In the genomic region with DNA sequence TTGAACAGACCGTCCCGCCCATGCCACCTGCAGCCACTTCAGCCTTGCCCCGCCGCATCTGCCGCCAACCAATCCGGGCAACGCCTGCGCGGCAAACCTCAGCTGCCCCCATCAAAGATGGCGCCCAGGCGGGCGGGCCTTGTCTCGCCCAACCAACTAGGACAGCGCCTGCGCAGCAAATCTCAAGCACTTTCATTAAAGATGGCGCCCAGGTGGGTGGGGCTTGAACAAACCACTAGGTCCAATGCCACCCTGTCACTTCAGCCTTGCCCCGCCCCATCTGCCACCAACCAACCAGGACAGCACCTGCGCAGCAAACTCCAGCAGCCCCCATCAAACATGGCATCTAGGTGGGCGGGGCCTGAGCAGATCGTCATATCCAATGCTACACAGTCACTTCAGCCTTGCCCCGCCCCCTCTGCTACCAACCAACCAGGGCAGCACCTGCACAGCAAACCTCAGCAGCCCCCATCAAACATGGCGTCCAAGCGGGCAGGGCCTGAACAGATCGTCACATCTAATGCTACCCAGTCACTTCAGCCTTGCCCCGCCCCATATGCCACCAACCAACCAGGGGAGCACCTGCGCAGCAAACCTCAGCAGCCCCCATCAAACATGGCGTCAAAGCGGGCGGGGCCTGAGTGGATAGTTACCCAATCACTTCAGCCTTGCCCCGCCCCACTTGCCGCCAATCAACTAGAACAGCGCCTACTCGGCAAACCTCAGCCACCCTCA, we compare ENCODE assay signal across 8 cellular contexts. TPM values are rescaled to one million over a fixed set of nuclear protein-coding genes. Genes with fewer than 3 reads are reported as not detected.
DNase-seq lines count a peak whose midpoint lies in the region; ATAC-seq and TF ChIP-seq lines count a peak whose summit lies in the region.

No MANE protein-coding gene starts in this region.

- no peak overlapping the region for H3K4ac ChIP-seq in mesenchymal stem cell (ENCODE audit: low read depth in 1 of 2, low read length in 2 of 2)

- H4K8ac ChIP-seq in mesenchymal stem cell (ENCODE audit: low read length) = peak overlapping the region; percentile 23

- no peak overlapping the region for H4K91ac ChIP-seq in mesenchymal stem cell (ENCODE audit: low read length)

- CTCF ChIA-PET in activated naive CD4-positive, alpha-beta T cell treated with anti-CD3 and anti-CD28 coated beads, Interleukin-2, amount 10 ng/mL, durations not matched to agents 7 days and 5 days (lab: Charles Lee) = no interaction called here

- H2BK15ac ChIP-seq in mesenchymal stem cell (ENCODE audit: low read depth, poor library complexity, severe bottlenecking) = no peak overlapping the region

- TF ChIP-seq POLR2A in upper lobe of left lung (IDR thresholded peaks at IDR 0.05) = no peak

- H3K18ac ChIP-seq in mesenchymal stem cell (ENCODE audit: low read depth in 1 of 2, low read length in 2 of 2) = no peak overlapping the region

- peak overlapping the region in 1 of 2 experiments; percentile 78 for H3K4me3 ChIP-seq in mesenchymal stem cell (ENCODE audit: insufficient read depth in 1 of 2, low read depth in 1 of 2, low read length in 2 of 2)
- peak overlapping the region in 3 of 4 donors; percentile 38 to 56 (median 46) for H3K4me3 ChIP-seq in upper lobe of left lung

- 90% methylated on average over 33 of the region's 33 CpGs for WGBS in mesenchymal stem cell
- WGBS in upper lobe of left lung, 2 donors = 38 to 64% methylated on average over 16 to 33 of the region's 33 CpGs

- H3K9me3 ChIP-seq in mesenchymal stem cell (ENCODE audit: control insufficient read depth, low read length) = peaks cover 6% of the 10 kb centered on the region
- H3K9me3 ChIP-seq in upper lobe of left lung = peaks cover 0 to 32% (median 14%) of the 10 kb centered on the region in 4 donors

- no peak overlapping the region for H2BK12ac ChIP-seq in mesenchymal stem cell (ENCODE audit: low read length in 2 of 2)

- H3K14ac ChIP-seq in mesenchymal stem cell (ENCODE audit: low read length in 2 of 2) = no peak overlapping the region

- no peak overlapping the region for H2AK5ac ChIP-seq in mesenchymal stem cell (ENCODE audit: low read length, severe bottlenecking)

- ATAC-seq in upper lobe of left lung (ENCODE audit: low FRiP score in 2 of 2) (peak; percentile 72 to 75), GM18870 (IDR thresholded peaks at IDR 0.05; ENCODE audit: unreplicated experiment) (no peak)

- H3K79me1 ChIP-seq in mesenchymal stem cell (replicated peaks; ENCODE audit: low read length, poor library complexity, severe bottlenecking) = no peaks in the 10 kb centered on the region

- H3K9me3 Mint-ChIP-seq in activated naive CD4-positive, alpha-beta T cell treated with anti-CD3 and anti-CD28 coated beads, Interleukin-2, amount 10 ng/mL, durations not matched to agents 7 days and 5 days = peaks cover 51% of the 10 kb centered on the region

- DNase-seq in activated naive CD4-positive, alpha-beta T cell treated with anti-CD3 and anti-CD28 coated beads, Interleukin-2, amount 10 ng/mL, durations not matched to agents 7 days and 5 days = no peak
- no peak for DNase-seq in activated naive CD4-positive, alpha-beta T cell treated with anti-CD3 and anti-CD28 coated beads, Interleukin-2, amount 50 U/mL, for 16 hours
- DNase-seq in dermis blood vessel endothelial cell = peak; percentile 44
- no peak for DNase-seq in mesenchymal stem cell
- DNase-seq in upper lobe of left lung = peak; percentile 92 to 96
- DNase-seq in NCI-H1092 treated with DMSO at 0.1 percent for 48 hours (lab: John Stamatoyannopoulos, UW) = no peak
- no peak for DNase-seq in AG20443 (ENCODE audit: low spot score)

- no peak overlapping the region for H3K4me3 Mint-ChIP-seq in activated naive CD4-positive, alpha-beta T cell treated with anti-CD3 and anti-CD28 coated beads, Interleukin-2, amount 10 ng/mL, durations not matched to agents 7 days and 5 days

- H3K4me2 ChIP-seq in mesenchymal stem cell (ENCODE audit: low read length, poor library complexity, severe bottlenecking) = no peak overlapping the region

- H3K4me1 ChIP-seq in mesenchymal stem cell (ENCODE audit: control insufficient read depth, insufficient read depth, low read depth, low read length) (no peaks in the 10 kb centered on the region), upper lobe of left lung (peaks cover 0 to 9% (median 2%) of the 10 kb centered on the region in 4 donors)

- no peaks in the 10 kb centered on the region for H3K27me3 Mint-ChIP-seq in activated naive CD4-positive, alpha-beta T cell treated with anti-CD3 and anti-CD28 coated beads, Interleukin-2, amount 10 ng/mL, durations not matched to agents 7 days and 5 days

- TF ChIP-seq EP300 in upper lobe of left lung (IDR thresholded peaks at IDR 0.05) = no peak

- peaks cover 10% of the 10 kb centered on the region for H3K36me3 Mint-ChIP-seq in activated naive CD4-positive, alpha-beta T cell treated with anti-CD3 and anti-CD28 coated beads, Interleukin-2, amount 10 ng/mL, durations not matched to agents 7 days and 5 days

- H3K27me3 ChIP-seq in mesenchymal stem cell (ENCODE audit: control insufficient read depth in 1 of 2, insufficient read depth in 1 of 2, low read length in 2 of 2) (no peaks in the 10 kb centered on the region), upper lobe of left lung (no peaks in the 10 kb centered on the region)

- H3K23ac ChIP-seq in mesenchymal stem cell (ENCODE audit: low read length in 2 of 2) = no peak overlapping the region

- no peak for TF ChIP-seq CTCF in upper lobe of left lung (IDR thresholded peaks at IDR 0.05)

- no peaks in the 10 kb centered on the region for H3K36me3 ChIP-seq in mesenchymal stem cell (ENCODE audit: control insufficient read depth in 1 of 2, insufficient read depth in 2 of 2, low read depth in 1 of 2, low read length in 2 of 2)
- H3K36me3 ChIP-seq in upper lobe of left lung = no peaks in the 10 kb centered on the region

- no peak overlapping the region for H2AFZ ChIP-seq in mesenchymal stem cell (ENCODE audit: low read depth, low read length)

- H3K27ac ChIP-seq in mesenchymal stem cell (ENCODE audit: low read length, poor library complexity, severe bottlenecking) (no peak overlapping the region), upper lobe of left lung (peak overlapping the region in 3 of 4 donors; percentile 78 to 80 (median 78))

- peak overlapping the region; percentile 33 for H3K27ac Mint-ChIP-seq in activated naive CD4-positive, alpha-beta T cell treated with anti-CD3 and anti-CD28 coated beads, Interleukin-2, amount 10 ng/mL, durations not matched to agents 7 days and 5 days

- H2BK5ac ChIP-seq in mesenchymal stem cell (ENCODE audit: low read depth, low read length, poor library complexity, severe bottlenecking) = no peak overlapping the region

- no peak overlapping the region for H2BK120ac ChIP-seq in mesenchymal stem cell (ENCODE audit: low read depth, low read length)

- H3K9ac ChIP-seq in mesenchymal stem cell (ENCODE audit: low read length) = no peak overlapping the region

- H3K4me1 Mint-ChIP-seq in activated naive CD4-positive, alpha-beta T cell treated with anti-CD3 and anti-CD28 coated beads, Interleukin-2, amount 10 ng/mL, durations not matched to agents 7 days and 5 days = no peaks in the 10 kb centered on the region

RNA-seq across cellular contexts. Expression of gene PEG3, which starts 1.4 kb away (rescaled TPM):
- 0.68 and 2.2 TPM in 2 replicates for total RNA-seq in dermis blood vessel endothelial cell
- not detected for polyA plus RNA-seq in mesenchymal stem cell (2013, experiment 1 of 2)
- polyA plus RNA-seq in mesenchymal stem cell (2013, experiment 2 of 2) = not detected
- 10 to 100 TPM in 1 of 6 donors, 1 to 10 TPM in 5; 2.6 to 13.1 (median 3.8) TPM for total RNA-seq in upper lobe of left lung

RNA-seq across cellular contexts. Expression of gene ZIM2, which starts 1.4 kb away (rescaled TPM):
- not detected in 2 replicates for total RNA-seq in dermis blood vessel endothelial cell
- polyA plus RNA-seq in mesenchymal stem cell (2013, experiment 1 of 2) = not detected
- polyA plus RNA-seq in mesenchymal stem cell (2013, experiment 2 of 2) = not detected
- 1 to 10 TPM in 1 of 6 donors, under 1 TPM in 1, not detected in 4; 0.30 to 1.0 TPM for total RNA-seq in upper lobe of left lung

Comparison
In these comparisons a context has a peak if more than half of its experiments do, and no peak if none do; other contexts are left out.
1. DNase-seq: peak in dermis blood vessel endothelial cell (single experiment) and upper lobe of left lung (2 of 2); none in activated naive CD4-positive, alpha-beta T cell treated with anti-CD3 and anti-CD28 coated beads, Interleukin-2, amount 10 ng/mL, durations not matched to agents 7 days and 5 days (single experiment), activated naive CD4-positive, alpha-beta T cell treated with anti-CD3 and anti-CD28 coated beads, Interleukin-2, amount 50 U/mL, for 16 hours (single experiment), mesenchymal stem cell (single experiment), NCI-H1092 treated with DMSO at 0.1 percent for 48 hours (single experiment) and AG20443 (single experiment).